ENCODE assay signal across 19 cellular contexts in the genomic region with DNA sequence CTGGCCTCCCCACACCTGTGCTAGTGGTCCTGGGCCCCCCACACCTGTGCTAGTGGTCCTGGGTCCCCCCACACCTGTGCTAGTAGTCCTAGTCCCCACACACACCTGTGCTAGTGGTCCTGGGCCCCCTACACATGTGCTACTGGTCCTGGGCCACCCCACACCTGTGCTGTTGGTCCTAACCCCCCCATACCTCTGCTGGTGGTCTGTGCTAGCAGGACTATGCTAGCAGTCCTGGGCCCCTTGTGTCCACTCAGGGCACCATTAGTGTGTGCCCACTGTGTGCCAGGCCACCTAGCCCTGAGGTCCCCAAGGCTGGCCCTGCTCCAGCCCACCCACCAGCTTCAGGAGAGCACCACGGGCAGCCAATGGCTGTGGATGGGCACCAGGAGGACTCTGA.
DNase-seq lines count a peak whose midpoint lies in the region; ATAC-seq, FAIRE-seq and TF ChIP-seq lines count a peak whose summit lies in the region.
"Had no signal": no experiment of that assay in that cellular context is flagged by ENCODE, and none has a peak within 500 bp of the region (broad histone marks: within the 10 kb centered on the region; RNA-seq: fewer than 3 reads in every experiment).

No MANE protein-coding gene starts in this region.

- no peak overlapping the region for H3K4me3 ChIP-seq in H1 (ENCODE audit: extremely low read depth in 1 of 4, insufficient read depth in 2 of 4, low read depth in 3 of 4, low read length in 4 of 4)
- no peak overlapping the region for H3K4me3 ChIP-seq in neuronal stem cell (ENCODE audit: low read length in 2 of 2)
- H3K4me3 ChIP-seq in MM.1S (ENCODE audit: low read length): no peak overlapping the region
- H3K4me3 ChIP-seq: GM12878 had no signal

- H3K27me3 Mint-ChIP-seq in stimulated activated memory B cell treated with anti-CD40 and anti-IgM and Interleukin-4, amounts not matched to agents 10 μg/mL and 1 μg/mL and 100 μg/mL, for 72 hours: peaks cover 9% of the 10 kb centered on the region
- H3K27me3 Mint-ChIP-seq: CD4-positive, alpha-beta memory T cell had no signal

- H2BK20ac ChIP-seq in H1 (ENCODE audit: low read length): no peak overlapping the region

- H3F3A ChIP-seq in MM.1S (ENCODE audit: insufficient read depth, low read length): no peaks in the 10 kb centered on the region

- H3K18ac ChIP-seq in H1 (ENCODE audit: extremely low read depth, low read length): no peak overlapping the region
- H3K18ac ChIP-seq in neuronal stem cell (ENCODE audit: low read length): peak overlapping the region; percentile 83

- DNase-seq in D341Med (ENCODE audit: low spot score): peak; percentile 14
- DNase-seq in H1 (ENCODE audit: low read depth in 1 of 2, low spot score in 2 of 2): no peak
- no peak for DNase-seq in neuronal stem cell (ENCODE audit: low spot score)
- DNase-seq in activated effector memory CD4-positive, alpha-beta T cell treated with anti-CD3 and anti-CD28 coated beads, Interleukin-2, amount 50 U/mL, for 16 hours: no peak
- no peak for DNase-seq in MM.1S
- no peak for DNase-seq in activated effector memory CD4-positive, alpha-beta T cell treated with Interleukin-2 at 50 U/mL for 16 hours
- DNase-seq: C1 segment of cervical spinal cord; Calu3; CD4-positive, alpha-beta memory T cell; COR-L47; DMS153; DND-41; GDM1; GOT3; H7; HCEC 1CT had no signal

- H3K23ac ChIP-seq in H1 (ENCODE audit: insufficient read length) (no peak overlapping the region), neuronal stem cell (ENCODE audit: low read depth, low read length, poor library complexity) (peak overlapping the region; percentile 25)

- H3K36me3 ChIP-seq in H1 (ENCODE audit: control insufficient read depth in 2 of 4, insufficient read depth in 4 of 4, low read length in 3 of 4) (no peaks in the 10 kb centered on the region), neuronal stem cell (replicated peaks in 1 of 2; ENCODE audit: control insufficient read depth in 2 of 2, insufficient read depth in 2 of 2, low read length in 2 of 2) (no peaks in the 10 kb centered on the region), MM.1S (replicated peaks; ENCODE audit: insufficient read depth, low read length) (no peaks in the 10 kb centered on the region)

- H3K4ac ChIP-seq in H1 (replicated peaks; ENCODE audit: insufficient read length, low read depth, low read length) (no peak overlapping the region), neuronal stem cell (ENCODE audit: low read length) (peak overlapping the region; percentile 90)

- no peak overlapping the region for H4K5ac ChIP-seq in H1 (ENCODE audit: insufficient read length, low read depth, low read length)

- no peaks in the 10 kb centered on the region for H3K9me2 ChIP-seq in MM.1S (replicated peaks; ENCODE audit: insufficient read depth, low read length)

- TF ChIP-seq POLR2A in H1 (IDR thresholded peaks at IDR 0.05; ENCODE audit: control extremely low read depth in 1 of 2, low read depth in 2 of 2, low read length in 2 of 2): no peak

- WGBS in H1 (ENCODE audit: extremely low coverage in 1 of 2, insufficient coverage in 1 of 2, insufficient read length in 1 of 2, insufficient replicate concordance in 2 of 2, low coverage in 1 of 2, low lambda C conversion rate in 2 of 2, missing lambda C conversion rate in 1 of 2), 2 experiments: 100% methylated on average over 1 of the region's 1 CpG; no CpG with 5 or more reads in 1 of the 2 experiments
- WGBS in neuronal stem cell (ENCODE audit: extremely low coverage in 2 of 2, insufficient read length in 2 of 2, insufficient replicate concordance in 1 of 2), 2 donors: no CpG with 5 or more reads among the region's 1 CpG

- CTCF ChIA-PET in H1 (lab: Charles Lee; ENCODE audit: partially characterized antibody): interaction anchor here (1.0 kb wide), 1 partner anchor 23 kb away, joined by 3 read pairs; no protein-coding TSS in a partner anchor

- H2AK5ac ChIP-seq in H1 (ENCODE audit: low read depth, low read length): no peak overlapping the region
- H2AK5ac ChIP-seq in neuronal stem cell (ENCODE audit: low read depth, low read length): peak overlapping the region; percentile 61

- H4K20me1 ChIP-seq in H1 (replicated peaks in 1 of 2; ENCODE audit: control insufficient read depth in 1 of 2, insufficient read depth in 2 of 2, low read length in 2 of 2) (no peaks in the 10 kb centered on the region), MM.1S (ENCODE audit: insufficient read depth, low read length) (no peaks in the 10 kb centered on the region)

- H2BK15ac ChIP-seq in H1 (ENCODE audit: low read length) (no peak overlapping the region), neuronal stem cell (ENCODE audit: low read length) (no peak overlapping the region)

- H2BK12ac ChIP-seq in H1 (ENCODE audit: low read depth, low read length) (no peak overlapping the region), neuronal stem cell (ENCODE audit: low read length) (peak overlapping the region; percentile 10)

- no peak overlapping the region for H3K4me2 ChIP-seq in H1 (ENCODE audit: insufficient read depth in 1 of 2, low read depth in 2 of 2, low read length in 2 of 2)
- H3K4me2 ChIP-seq in neuronal stem cell (ENCODE audit: insufficient read depth, low read length, poor library complexity, severe bottlenecking): no peak overlapping the region
- H3K4me2 ChIP-seq in MM.1S (ENCODE audit: low read depth, low read length): no peak overlapping the region

- TF ChIP-seq EP300 in H1 (IDR thresholded peaks at IDR 0.05; ENCODE audit: borderline replicate concordance in 1 of 2, low read depth in 2 of 2, low read length in 2 of 2): no peak

- no peak for TF ChIP-seq CTCF in H1 (IDR thresholded peaks at IDR 0.05; ENCODE audit: control extremely low read depth in 1 of 3, insufficient read depth in 1 of 3, low read depth in 1 of 3, low read length in 3 of 3)
- no peak for TF ChIP-seq CTCF in MM.1S (IDR thresholded peaks at IDR 0.05; ENCODE audit: low read length)

- H3K4me1 Mint-ChIP-seq in stimulated activated memory B cell treated with anti-CD40 and anti-IgM and Interleukin-4, amounts not matched to agents 10 μg/mL and 1 μg/mL and 100 μg/mL, for 72 hours: no peaks in the 10 kb centered on the region
- H3K4me1 Mint-ChIP-seq: CD4-positive, alpha-beta memory T cell had no signal

- H2BK120ac ChIP-seq in H1 (replicated peaks; ENCODE audit: low read depth, low read length) (no peak overlapping the region), neuronal stem cell (ENCODE audit: low read depth, low read length) (no peak overlapping the region)

- no peak overlapping the region for H3K9ac ChIP-seq in H1 (replicated peaks in 1 of 4; ENCODE audit: extremely low read depth in 1 of 4, low read depth in 3 of 4, low read length in 3 of 4)
- H3K9ac ChIP-seq in neuronal stem cell (ENCODE audit: low read depth, low read length, poor library complexity): no peak overlapping the region
- H3K9ac ChIP-seq in MM.1S (ENCODE audit: low read length): no peak overlapping the region

- peak overlapping the region; percentile 57 for H4K8ac ChIP-seq in H1 (ENCODE audit: extremely low read depth, insufficient read depth, low read length)
- H4K8ac ChIP-seq in neuronal stem cell (ENCODE audit: low read depth, low read length): no peak overlapping the region

- no peak for FAIRE-seq in H1 (lab: Jason Lieb, UNC)
- FAIRE-seq: GM12878 had no signal

- ATAC-seq in stimulated activated memory B cell treated with anti-CD40 and anti-IgM and Interleukin-4, amounts not matched to agents 10 μg/mL and 1 μg/mL and 100 μg/mL, for 72 hours: peak; percentile 43
- no peak for ATAC-seq in GM18517 (IDR thresholded peaks at IDR 0.05; ENCODE audit: unreplicated experiment)
- ATAC-seq: GM12878 had no signal

- no peaks in the 10 kb centered on the region for H3K9me3 Mint-ChIP-seq in stimulated activated memory B cell treated with anti-CD40 and anti-IgM and Interleukin-4, amounts not matched to agents 10 μg/mL and 1 μg/mL and 100 μg/mL, for 72 hours
- H3K9me3 Mint-ChIP-seq: CD4-positive, alpha-beta memory T cell had no signal

- POLR2A ChIA-PET in H1 (lab: Charles Lee; ENCODE audit: partially characterized antibody): no interaction called here

- H3K27ac ChIP-seq in H1 (ENCODE audit: low read depth, low read length) (no peak overlapping the region), neuronal stem cell (replicated peaks; ENCODE audit: low read length) (no peak overlapping the region), MM.1S (ENCODE audit: low read length) (no peak overlapping the region)

- H3K36me3 Mint-ChIP-seq in stimulated activated memory B cell treated with anti-CD40 and anti-IgM and Interleukin-4, amounts not matched to agents 10 μg/mL and 1 μg/mL and 100 μg/mL, for 72 hours: no peaks in the 10 kb centered on the region
- H3K36me3 Mint-ChIP-seq: CD4-positive, alpha-beta memory T cell had no signal

- H2BK5ac ChIP-seq in H1 (ENCODE audit: low read depth, low read length): no peak overlapping the region
- peak overlapping the region; percentile 44 for H2BK5ac ChIP-seq in neuronal stem cell (ENCODE audit: low read length)

- H3K14ac ChIP-seq in H1 (ENCODE audit: insufficient read length): no peak overlapping the region
- peak overlapping the region; percentile 64 for H3K14ac ChIP-seq in neuronal stem cell (ENCODE audit: low read length)

- H3K79me2 ChIP-seq in H1 (ENCODE audit: control insufficient read depth in 1 of 2, insufficient read depth in 2 of 2, low read length in 2 of 2) (no peaks in the 10 kb centered on the region), MM.1S (ENCODE audit: low read length) (no peaks in the 10 kb centered on the region)

- H3K4me1 ChIP-seq in H1 (replicated peaks in 1 of 4; ENCODE audit: control insufficient read depth in 3 of 4, insufficient read depth in 4 of 4, low read length in 3 of 4) (no peaks in the 10 kb centered on the region), neuronal stem cell (ENCODE audit: control insufficient read depth in 2 of 2, insufficient read depth in 1 of 2, low read depth in 1 of 2, low read length in 2 of 2) (no peaks in the 10 kb centered on the region), MM.1S (ENCODE audit: low read length) (no peaks in the 10 kb centered on the region)

- no peaks in the 10 kb centered on the region for H3K9me3 ChIP-seq in H1 (ENCODE audit: insufficient read depth in 2 of 2, low read depth in 1 of 2, low read length in 1 of 2)
- H3K9me3 ChIP-seq in neuronal stem cell (replicated peaks in 1 of 2; ENCODE audit: control insufficient read depth in 2 of 2, insufficient read depth in 1 of 2, low read depth in 1 of 2, low read length in 2 of 2): no peaks in the 10 kb centered on the region
- H3K9me3 ChIP-seq in MM.1S (replicated peaks; ENCODE audit: insufficient read depth, low read length): no peaks in the 10 kb centered on the region

- no peak for TF ChIP-seq RAD21 in H1 (IDR thresholded peaks at IDR 0.05 in 1 of 2, conservative IDR thresholded peaks at IDR 0.05 in 1 of 2; ENCODE audit: low read depth in 2 of 2, low read length in 2 of 2)

- H4K91ac ChIP-seq in H1 (replicated peaks; ENCODE audit: insufficient read length, low read length): no peak overlapping the region
- H4K91ac ChIP-seq in neuronal stem cell (ENCODE audit: low read depth, low read length, poor library complexity): no peak overlapping the region

- H3K56ac ChIP-seq in H1 (replicated peaks; ENCODE audit: insufficient read length, low read depth, low read length): no peak overlapping the region

- H3K27me3 ChIP-seq in H1 (replicated peaks in 1 of 4; ENCODE audit: control insufficient read depth in 3 of 4, extremely low read depth in 1 of 4, insufficient read depth in 3 of 4, low read length in 3 of 4) (no peaks in the 10 kb centered on the region), neuronal stem cell (ENCODE audit: control insufficient read depth in 3 of 3, insufficient read depth in 3 of 3, low read depth in 1 of 3, low read length in 3 of 3) (no peaks in the 10 kb centered on the region), MM.1S (replicated peaks; ENCODE audit: insufficient read depth, low read length) (no peaks in the 10 kb centered on the region)

- H3K23me2 ChIP-seq in H1 (ENCODE audit: low read depth, low read length): no peaks in the 10 kb centered on the region

- H3K4me3 Mint-ChIP-seq in stimulated activated memory B cell treated with anti-CD40 and anti-IgM and Interleukin-4, amounts not matched to agents 10 μg/mL and 1 μg/mL and 100 μg/mL, for 72 hours: no peak overlapping the region
- H3K4me3 Mint-ChIP-seq: CD4-positive, alpha-beta memory T cell had no signal

- H3K79me1 ChIP-seq in H1 (ENCODE audit: low read depth, low read length) (no peaks in the 10 kb centered on the region), neuronal stem cell (ENCODE audit: low read depth, low read length) (no peaks in the 10 kb centered on the region)

- H2AFZ ChIP-seq in H1 (ENCODE audit: low read length): no peak overlapping the region
- H2AFZ ChIP-seq in neuronal stem cell (ENCODE audit: low read length): no peak overlapping the region
- no peak overlapping the region for H2AFZ ChIP-seq in MM.1S (ENCODE audit: low read length)

- no peak overlapping the region for H3K27ac Mint-ChIP-seq in stimulated activated memory B cell treated with anti-CD40 and anti-IgM and Interleukin-4, amounts not matched to agents 10 μg/mL and 1 μg/mL and 100 μg/mL, for 72 hours
- H3K27ac Mint-ChIP-seq: CD4-positive, alpha-beta memory T cell had no signal
